In genomic region chr14:34733245-34733644, GRCh38 we compare ENCODE assay signal across 1 cellular context.
TF ChIP-seq lines count a peak whose summit lies in the region.

No MANE protein-coding gene starts in this region.

TF ChIP-seq in HepG2, 621 proteins besides CTCF, POLR2A, EP300 and RAD21:
- TF ChIP-seq TRAFD1 (CRISPR knock-in tag; IDR thresholded peaks at IDR 0.05; ENCODE audit: borderline replicate concordance) (no peak), PLRG1 (conservative IDR thresholded peaks at IDR 0.05) (no peak), CENPBD1 (CRISPR knock-in tag; IDR thresholded peaks at IDR 0.05; ENCODE audit: borderline replicate concordance, low read depth) (no peak), ZMYM4 (CRISPR knock-in tag; IDR thresholded peaks at IDR 0.05) (peak; percentile 4; the same call in 1 of the 2 replicates)
